ENCODE assay signal across 16 cellular contexts in the genomic region with DNA sequence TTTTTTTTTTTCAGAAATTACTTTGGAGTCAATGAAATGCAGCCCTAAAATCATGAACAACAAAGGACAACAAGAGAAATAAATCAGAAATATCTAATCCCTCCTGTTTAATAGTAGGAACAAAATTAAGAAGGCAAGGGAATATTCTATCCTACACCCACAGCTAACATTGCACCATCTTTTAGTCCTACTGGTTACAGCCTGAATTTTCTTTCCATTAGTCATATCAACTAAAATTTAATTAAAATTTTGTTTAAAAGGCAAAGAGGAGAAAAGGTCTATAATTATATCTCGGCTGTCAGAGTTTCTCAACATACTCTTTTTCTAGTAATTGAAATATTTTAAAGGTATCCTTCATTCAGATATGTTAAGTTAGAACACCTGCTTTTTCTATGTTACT.
"Had no signal": no experiment of that assay in that cellular context is flagged by ENCODE, and none has a peak within 500 bp of the region (broad histone marks: within the 10 kb centered on the region; RNA-seq: fewer than 3 reads in every experiment).

No MANE protein-coding gene starts in this region.

- H3K36me3 Mint-ChIP-seq: activated CD4-positive, alpha-beta memory T cell treated with anti-CD3 and anti-CD28 coated beads for 36 hours; activated naive CD8-positive, alpha-beta T cell had no signal

- H3K9me3 ChIP-seq: colonic mucosa, heart left ventricle, stomach, thoracic aorta had no signal

- H3K27ac ChIP-seq: colonic mucosa, foreskin keratinocyte, stomach, thoracic aorta, VCaP had no signal

- H3K4me3 Mint-ChIP-seq: activated CD4-positive, alpha-beta memory T cell treated with anti-CD3 and anti-CD28 coated beads for 36 hours; activated naive CD8-positive, alpha-beta T cell; nephron had no signal

- H3K9me3 Mint-ChIP-seq: activated CD4-positive, alpha-beta memory T cell treated with anti-CD3 and anti-CD28 coated beads for 36 hours; nephron had no signal

- H3K4me3 ChIP-seq: colonic mucosa, heart left ventricle, stomach, thoracic aorta had no signal

- H3K27me3 ChIP-seq: colonic mucosa, heart left ventricle, stomach had no signal

- H3K27ac Mint-ChIP-seq: activated CD4-positive, alpha-beta memory T cell treated with anti-CD3 and anti-CD28 coated beads for 36 hours; activated naive CD8-positive, alpha-beta T cell had no signal

- H3K36me3 ChIP-seq: colonic mucosa, stomach, thoracic aorta had no signal

- H3K4me1 ChIP-seq: colonic mucosa had no signal

- DNase-seq: activated CD4-positive, alpha-beta memory T cell treated with anti-CD3 and anti-CD28 coated beads for 36 hours; activated gamma-delta T cell; activated T-cell treated with anti-CD3 and anti-CD28 coated beads, Interleukin-2, amount 50 U/mL, for 48 hours; anterior cingulate cortex; colonic mucosa; effector CD4-positive, alpha-beta T cell; foreskin keratinocyte; heart left ventricle; islet precursor cell; stomach; T1000 had no signal

- ATAC-seq: foreskin keratinocyte, heart left ventricle, left lobe of liver had no signal
